In genomic region chr3:149650828-149651227, GRCh38 we compare ENCODE assay signal across 27 cellular contexts. TPM values are rescaled to one million over a fixed set of nuclear protein-coding genes. Genes with fewer than 3 reads are reported as not detected.
DNase-seq lines count a peak whose midpoint lies in the region; ATAC-seq, FAIRE-seq and TF ChIP-seq lines count a peak whose summit lies in the region.
"Had no signal": no experiment of that assay in that cellular context is flagged by ENCODE, and none has a peak within 500 bp of the region (broad histone marks: within the 10 kb centered on the region; RNA-seq: fewer than 3 reads in every experiment).

No MANE protein-coding gene starts in this region.

- POLR2A ChIA-PET in A549 (lab: Yijun Ruan, JAX), result no interaction called here
- POLR2A ChIA-PET in WTC11 (lab: Charles Lee), result no interaction called here
- POLR2A ChIA-PET in endothelial cell of umbilical vein (lab: Charles Lee), result no interaction called here

- H3K4me1 ChIP-seq in A549 (peaks cover 76% of the 10 kb centered on the region), endothelial cell of umbilical vein (ENCODE audit: control insufficient read depth, extremely low read depth, insufficient read depth, low read length) (peaks cover 80% of the 10 kb centered on the region), prostate gland (replicated peaks) (peaks cover 4% of the 10 kb centered on the region), testis (peaks cover 10% of the 10 kb centered on the region)

- H3K27me3 ChIP-seq in endothelial cell of umbilical vein (ENCODE audit: control insufficient read depth in 2 of 2, insufficient read depth in 2 of 2, low read length in 2 of 2) (no peaks in the 10 kb centered on the region), prostate gland (replicated peaks; ENCODE audit: insufficient read depth) (no peaks in the 10 kb centered on the region), testis (no peaks in the 10 kb centered on the region)
- H3K27me3 ChIP-seq: brain microvascular endothelial cell, right lobe of liver, tibial nerve had no signal

- no peak for TF ChIP-seq RAD21 in A549 (conservative IDR thresholded peaks at IDR 0.05 in 1 of 2, IDR thresholded peaks at IDR 0.05 in 1 of 2)

- BruUV-seq in endothelial cell of umbilical vein (replicated peaks; lab: Mats Ljungman, UMichigan), result no TSS peak

- H3K4me3 Mint-ChIP-seq in WTC11 (no peak overlapping the region), mesothelial cell of epicardium (no peak overlapping the region)
- H3K4me3 Mint-ChIP-seq: activated CD4-positive, alpha-beta memory T cell treated with anti-CD3 and anti-CD28 coated beads for 36 hours; naive B cell; stimulated activated naive CD8-positive, alpha-beta T cell treated with anti-CD3 and anti-CD28 coated beads, Interleukin-15, amount 100 ng/mL, for 72 hours; T-helper 17 cell had no signal

- dilution Hi-C loops in endothelial cell of umbilical vein (cut with MboI; ENCODE audit: extremely low pct_ligation_motif_present, low sequenced_read_pairs), result no loop called here

- H3K27ac Mint-ChIP-seq in WTC11 (0 out of 2 replicates have a peak overlapping the region, but pooled peaks have one; percentile 35), mesothelial cell of epicardium (peak overlapping the region; percentile 12)
- H3K27ac Mint-ChIP-seq: activated CD4-positive, alpha-beta memory T cell treated with anti-CD3 and anti-CD28 coated beads for 36 hours; T-helper 17 cell had no signal

- CTCF ChIA-PET in A549 (lab: Yijun Ruan, JAX), result interaction anchor here (1.3 kb wide), 1 partner anchor 20 kb away, joined by 4 read pairs; no protein-coding TSS in a partner anchor
- CTCF ChIA-PET in WTC11 (lab: Charles Lee), result interaction anchor here (1.1 kb wide), 1 partner anchor 82 kb away, joined by 4 read pairs; no protein-coding TSS in a partner anchor
- CTCF ChIA-PET in endothelial cell of umbilical vein (lab: Charles Lee), result interaction anchor here (0.7 to 1.4 kb wide), 2 partner anchors 66 to 84 kb away, joined by 4 to 6 read pairs; no protein-coding TSS in a partner anchor

- WGBS in A549 (ENCODE audit: missing lambda C conversion rate), result 100% methylated on average over 1 of the region's 1 CpG
- WGBS in prostate gland, result 59% methylated on average over 1 of the region's 1 CpG
- WGBS in testis, 2 donors, result 89 to 92% methylated on average over 1 of the region's 1 CpG

- peaks cover 95% of the 10 kb centered on the region for H3K79me2 ChIP-seq in endothelial cell of umbilical vein (ENCODE audit: control insufficient read depth, insufficient read depth, low read length)

- peak overlapping the region; percentile 12 for H3K9ac ChIP-seq in endothelial cell of umbilical vein (replicated peaks; ENCODE audit: extremely low read depth, insufficient read depth, low read length)

- no peaks in the 10 kb centered on the region; the same call in 1 of the 2 replicates for H3K9me3 Mint-ChIP-seq in WTC11
- peaks cover 7% of the 10 kb centered on the region for H3K9me3 Mint-ChIP-seq in mesothelial cell of epicardium
- H3K9me3 Mint-ChIP-seq: activated CD4-positive, alpha-beta memory T cell treated with anti-CD3 and anti-CD28 coated beads for 36 hours; naive B cell; stimulated activated naive CD8-positive, alpha-beta T cell treated with anti-CD3 and anti-CD28 coated beads, Interleukin-15, amount 100 ng/mL, for 72 hours had no signal

- no peak for ATAC-seq in A549
- no peak for ATAC-seq in WTC11
- ATAC-seq: HCT116; left lung; stimulated activated naive CD8-positive, alpha-beta T cell treated with anti-CD3 and anti-CD28 coated beads, Interleukin-15, amount 100 ng/mL, for 72 hours; T-helper 17 cell had no signal

- no peak for DNase-seq in A549 (ENCODE audit: low read depth in 1 of 2, low spot score in 1 of 2)
- no peak for DNase-seq in WTC11 (ENCODE audit: low spot score)
- DNase-seq in endothelial cell of umbilical vein (ENCODE audit: low read depth, low spot score), result peak; percentile 37
- DNase-seq in mesothelial cell of epicardium (ENCODE audit: low spot score in 2 of 2, unreplicated experiment in 2 of 2), result no peak
- no peak for DNase-seq in prostate gland (ENCODE audit: low spot score)
- no peak for DNase-seq in T-helper 9 cell
- no peak for DNase-seq in testis
- DNase-seq in HPDE6-E6E7 (ENCODE audit: extremely low spot score), result no peak
- DNase-seq: activated CD4-positive, alpha-beta memory T cell treated with anti-CD3 and anti-CD28 coated beads for 36 hours; activated CD4-positive, alpha-beta T cell treated with anti-CD3 and anti-CD28 coated beads for 1 hour; activated naive CD4-positive, alpha-beta T cell treated with Interleukin-2 at 50 U/mL for 16 hours; brain microvascular endothelial cell; DMS79 treated with DMSO at 0.1 percent for 48 hours; GF-D8; glutamatergic neuron; left lung; naive B cell; NCI-H2107; NCI-H446 treated with DMSO at 0.1 percent for 48 hours; right lobe of liver; stimulated activated CD4-positive, alpha-beta T cell treated with anti-CD3 and anti-CD28 coated beads, Interleukin-12 subunit alpha, Interleukin-12 subunit beta, amount 100 ng/mL, for 4 hours; stimulated activated CD4-positive, alpha-beta T cell treated with anti-CD3 and anti-CD28 coated beads, Interleukin-2, amount 100 ng/mL, for 48 hours; stimulated activated naive CD8-positive, alpha-beta T cell treated with anti-CD3 and anti-CD28 coated beads, Interleukin-15, amount 100 ng/mL, for 72 hours; T-helper 17 cell had no signal

- H3K4me3 ChIP-seq in A549, result no peak overlapping the region
- H3K4me3 ChIP-seq in endothelial cell of umbilical vein (replicated peaks in 1 of 3; ENCODE audit: insufficient read depth in 1 of 3, low read depth in 1 of 3, low read length in 3 of 3), result peak overlapping the region in 1 of 3 experiments; percentile 43
- no peak overlapping the region for H3K4me3 ChIP-seq in prostate gland
- no peak overlapping the region for H3K4me3 ChIP-seq in testis
- H3K4me3 ChIP-seq: left lung, right lobe of liver, tibial nerve had no signal

- H2AFZ ChIP-seq in endothelial cell of umbilical vein (ENCODE audit: low read depth, low read length), result no peak overlapping the region

- peaks cover 9% of the 10 kb centered on the region for H4K20me1 ChIP-seq in endothelial cell of umbilical vein (replicated peaks; ENCODE audit: control insufficient read depth, extremely low read depth, insufficient read depth, low read length)

- H3K9me1 ChIP-seq in endothelial cell of umbilical vein (replicated peaks; ENCODE audit: control insufficient read depth, extremely low read depth, insufficient read depth, low read length), result no peaks in the 10 kb centered on the region

- peaks cover 20 to 34% of the 10 kb centered on the region in 2 experiments for H3K36me3 ChIP-seq in endothelial cell of umbilical vein (ENCODE audit: control insufficient read depth in 2 of 2, extremely low read depth in 1 of 2, insufficient read depth in 2 of 2, low read length in 2 of 2)
- H3K36me3 ChIP-seq in prostate gland, result no peaks in the 10 kb centered on the region
- H3K36me3 ChIP-seq in testis (ENCODE audit: low read depth, missing control alignments), result no peaks in the 10 kb centered on the region
- H3K36me3 ChIP-seq: left lung, right lobe of liver had no signal

- H3K4me1 Mint-ChIP-seq in WTC11, result peaks cover 35% of the 10 kb centered on the region
- peaks cover 55% of the 10 kb centered on the region for H3K4me1 Mint-ChIP-seq in mesothelial cell of epicardium
- H3K4me1 Mint-ChIP-seq: naive B cell; stimulated activated naive CD8-positive, alpha-beta T cell treated with anti-CD3 and anti-CD28 coated beads, Interleukin-15, amount 100 ng/mL, for 72 hours; T-helper 17 cell had no signal

- peaks cover 48% of the 10 kb centered on the region for H3K36me3 Mint-ChIP-seq in WTC11
- peaks cover 53% of the 10 kb centered on the region for H3K36me3 Mint-ChIP-seq in mesothelial cell of epicardium
- H3K36me3 Mint-ChIP-seq: activated CD4-positive, alpha-beta memory T cell treated with anti-CD3 and anti-CD28 coated beads for 36 hours; naive B cell had no signal

- H3K4me2 ChIP-seq in A549 (peak overlapping the region; percentile 5; the same call in 1 of the 3 replicates), endothelial cell of umbilical vein (ENCODE audit: insufficient read depth, low read length) (peak overlapping the region; percentile 67)

- H3K27ac ChIP-seq in A549 (no peak overlapping the region; a peak in 1 of 6 replicates), endothelial cell of umbilical vein (ENCODE audit: insufficient read depth, low read depth, low read length) (peak overlapping the region; percentile 24), prostate gland (no peak overlapping the region), testis (no peak overlapping the region)
- H3K27ac ChIP-seq: brain microvascular endothelial cell, left lung, right lobe of liver, tibial nerve had no signal

- TF ChIP-seq CTCF in A549 (IDR thresholded peaks at IDR 0.05) (no peak), WTC11 (IDR thresholded peaks at IDR 0.05) (no peak), endothelial cell of umbilical vein (IDR thresholded peaks at IDR 0.05; ENCODE audit: extremely low read depth in 1 of 2, insufficient read depth in 1 of 2, low read depth in 1 of 2, low read length in 2 of 2) (no peak), mesothelial cell of epicardium (IDR thresholded peaks at IDR 0.05; ENCODE audit: unreplicated experiment) (no peak), prostate gland (IDR thresholded peaks at IDR 0.05) (no peak), testis (IDR thresholded peaks at IDR 0.05) (no peak)

- no peak for TF ChIP-seq EP300 in A549 (IDR thresholded peaks at IDR 0.05)

- TF ChIP-seq POLR2A in A549 (IDR thresholded peaks at IDR 0.05; ENCODE audit: low read length), result no peak
- TF ChIP-seq POLR2A in endothelial cell of umbilical vein (IDR thresholded peaks at IDR 0.05; ENCODE audit: low read depth, low read length), result no peak
- TF ChIP-seq POLR2A in prostate gland (IDR thresholded peaks at IDR 0.05), result no peak
- TF ChIP-seq POLR2A in testis (IDR thresholded peaks at IDR 0.05), result no peak

- FAIRE-seq in A549 (lab: Jason Lieb, UNC) (no peak), endothelial cell of umbilical vein (lab: Jason Lieb, UNC) (no peak)
- FAIRE-seq: A204.1 had no signal

- H3K27me3 Mint-ChIP-seq in WTC11 (ENCODE audit: low read depth) (no peaks in the 10 kb centered on the region), mesothelial cell of epicardium (ENCODE audit: low read depth) (no peaks in the 10 kb centered on the region)

- no peaks in the 10 kb centered on the region for H3K9me3 ChIP-seq in A549
- H3K9me3 ChIP-seq in endothelial cell of umbilical vein (replicated peaks; ENCODE audit: control insufficient read depth, insufficient read depth, low read length), result no peaks in the 10 kb centered on the region
- H3K9me3 ChIP-seq in prostate gland, result no peaks in the 10 kb centered on the region
- no peaks in the 10 kb centered on the region for H3K9me3 ChIP-seq in testis
- H3K9me3 ChIP-seq: left lung, right lobe of liver had no signal

- intact Hi-C loops in endothelial cell of umbilical vein (cut with micrococcal nuclease) (no loop called here), prostate gland (cut with DNase I) (loop anchor here (10.0 kb wide), 1 partner anchor 164 kb away; the partner anchor contains the start of gene RNF13), testis (cut with DNase I; ENCODE audit: low total_unique reads) (no loop called here)

RNA-seq across cellular contexts. Expression of gene WWTR1, which starts 7.0 kb away (rescaled TPM):
- 164 and 216 TPM in 2 replicates for polyA plus RNA-seq in A549 (2011; rRNA removed)
- polyA plus RNA-seq in A549 (2012; cell fraction: cytosol; rRNA removed), result 83.5 and 88.4 TPM in 2 replicates
- 88.2 and 134 TPM in 2 replicates for polyA plus RNA-seq in A549 (2012; cell fraction: nucleus; rRNA removed)
- polyA plus RNA-seq in A549 (2017; fragmentation: RNase III; extraction: RNeasy Plus Mini Kit Qiagen cat#74134 plus additional on column Dnase treatment), result 93.9 to 103 TPM (median 99.7 TPM) in 3 replicates
- polyA minus RNA-seq in A549 (2011; rRNA and poly(A)+ RNA removed), result 192 and 265 TPM in 2 replicates
- 24.6 to 30.0 TPM (median 25.5 TPM) in 3 replicates for total RNA-seq in WTC11 (2021)
- 210 and 262 TPM in 2 replicates for total RNA-seq in endothelial cell of umbilical vein
- polyA plus RNA-seq in endothelial cell of umbilical vein, result 341 and 347 TPM in 2 replicates
- 377 and 383 TPM in 2 replicates for polyA plus RNA-seq in endothelial cell of umbilical vein (2011; cell fraction: cytosol; rRNA removed)
- 267 and 297 TPM in 2 replicates for polyA plus RNA-seq in endothelial cell of umbilical vein (2011; cell fraction: nucleus; rRNA removed)
- 283 and 286 TPM in 2 replicates for polyA plus RNA-seq in endothelial cell of umbilical vein (2012)
- polyA minus RNA-seq in endothelial cell of umbilical vein, result 706 and 787 TPM in 2 replicates
- polyA minus RNA-seq in endothelial cell of umbilical vein (2011; cell fraction: cytosol; rRNA and poly(A)+ RNA removed), result 40.0 TPM
- polyA minus RNA-seq in endothelial cell of umbilical vein (2011; cell fraction: nucleus; rRNA and poly(A)+ RNA removed), result 445 and 582 TPM in 2 replicates
- 93.2 to 98.0 TPM (median 97.4 TPM) in 3 replicates for total RNA-seq in mesothelial cell of epicardium
- total RNA-seq in prostate gland, result 10 to 100 TPM; 47.5 to 79.4 TPM
- 10 to 100 TPM; 46.5 to 47.0 TPM for total RNA-seq in testis
- 19.4 TPM for polyA plus RNA-seq in testis (ENCODE audit: insufficient read depth, low read depth, low replicate concordance)
